In the genomic region with DNA sequence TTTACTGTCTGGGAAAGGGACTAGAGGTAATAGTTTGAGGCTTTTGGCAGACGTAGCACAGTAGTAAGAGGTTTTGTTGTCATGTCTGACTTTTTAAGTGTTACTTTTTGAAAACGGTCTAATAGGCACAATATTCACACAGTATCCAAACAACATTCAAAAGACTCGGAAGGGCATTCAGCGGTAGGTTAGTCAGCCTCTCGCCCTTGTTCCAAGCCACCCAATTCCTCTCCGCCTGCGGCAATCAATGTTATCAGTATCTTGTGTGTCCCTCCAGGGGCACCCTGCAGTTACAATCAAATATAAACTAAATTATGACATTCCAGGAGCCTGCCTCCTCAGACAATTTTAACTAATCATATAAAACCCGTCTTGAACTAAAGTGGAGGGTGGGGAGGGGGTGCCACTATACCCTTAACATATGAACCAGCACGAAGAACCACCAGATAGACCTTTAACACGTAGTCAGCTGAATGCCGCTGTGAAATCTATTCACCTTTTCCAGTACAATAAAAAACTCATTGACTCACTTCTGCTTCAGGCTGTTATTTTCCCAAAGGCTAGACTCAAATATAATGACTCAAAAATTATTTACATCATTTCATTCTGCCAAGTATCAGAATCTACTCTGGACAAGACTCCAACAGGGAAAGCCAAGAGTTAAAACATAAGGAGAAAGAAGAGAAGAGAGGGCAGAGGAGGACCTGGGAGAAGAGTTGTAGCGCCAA, we compare ENCODE assay signal across 8 cellular contexts.
A peak's percentile ranks its signal among the peaks of the same experiment; 100 is the strongest.
DNase-seq lines count a peak whose midpoint lies in the region; ATAC-seq and TF ChIP-seq lines count a peak whose summit lies in the region.

No MANE protein-coding gene starts in this region.

- peak overlapping the region; percentile 95 for H3K27ac ChIP-seq in parathyroid adenoma

- no peak for ATAC-seq in HG03469 (IDR thresholded peaks at IDR 0.05; ENCODE audit: unreplicated experiment)
- ATAC-seq in GM18502 (IDR thresholded peaks at IDR 0.05; ENCODE audit: poor library complexity, unreplicated experiment), result no peak

- peak overlapping the region; percentile 85 for H3K4me3 ChIP-seq in epithelial cell of esophagus (ENCODE audit: low read length)
- H3K4me3 ChIP-seq in parathyroid adenoma (ENCODE audit: low read depth, low read length), result peak overlapping the region; percentile 96

- no peaks in the 10 kb centered on the region for H3K27me3 ChIP-seq in parathyroid adenoma (ENCODE audit: control insufficient read depth, insufficient read depth, low read length)

- peak; percentile 69 for DNase-seq in OCI-M1 (lab: John Stamatoyannopoulos, UW)
- DNase-seq in epithelial cell of esophagus (ENCODE audit: low read depth), result peak; percentile 66
- DNase-seq in DMS 273 (lab: John Stamatoyannopoulos, UW; ENCODE audit: unreplicated experiment), result no peak
- no peak for DNase-seq in kidney tubule cell (ENCODE audit: low spot score)

- no peaks in the 10 kb centered on the region for H3K36me3 ChIP-seq in ES-I3 (ENCODE audit: insufficient read depth, low read length)
- no peaks in the 10 kb centered on the region for H3K36me3 ChIP-seq in parathyroid adenoma (ENCODE audit: control insufficient read depth, insufficient read depth, low read length)

- peaks cover 12% of the 10 kb centered on the region for H3K79me2 ChIP-seq in parathyroid adenoma

- H3K9ac ChIP-seq in ES-I3 (ENCODE audit: low read depth, low read length) (peak overlapping the region; percentile 86), parathyroid adenoma (peak overlapping the region; percentile 75)

- H3K9me3 ChIP-seq in ES-I3 (ENCODE audit: control insufficient read depth, insufficient read depth, low read length) (no peaks in the 10 kb centered on the region), parathyroid adenoma (ENCODE audit: control insufficient read depth, low read length) (no peaks in the 10 kb centered on the region)

- H3K4me1 ChIP-seq in ES-I3 (ENCODE audit: insufficient read depth, low read length) (no peaks in the 10 kb centered on the region; the same call in 1 of the 2 replicates), parathyroid adenoma (peaks cover 9% of the 10 kb centered on the region)

- peak overlapping the region; percentile 92 for H2AFZ ChIP-seq in parathyroid adenoma

- peak overlapping the region; percentile 97 for H3K4me2 ChIP-seq in parathyroid adenoma (ENCODE audit: low read length)

- no peak for TF ChIP-seq CTCF in epithelial cell of esophagus (IDR thresholded peaks at IDR 0.05; ENCODE audit: insufficient read depth, low read depth, low read length, missing control alignments)
- TF ChIP-seq CTCF in parathyroid adenoma (IDR thresholded peaks at IDR 0.05), result no peak

Comparison
In these comparisons a context has a peak if more than half of its experiments do, and no peak if none do; other contexts are left out.
1. DNase-seq: peak in OCI-M1 (single experiment) and epithelial cell of esophagus (single experiment); none in DMS 273 (single experiment) and kidney tubule cell (single experiment).